Comparison of ENCODE assay signal across 9 cellular contexts in genomic region chr3:114213669-114214541, GRCh38. TPM values are rescaled to one million over a fixed set of nuclear protein-coding genes. Genes with fewer than 3 reads are reported as not detected.
DNase-seq lines count a peak whose midpoint lies in the region; ATAC-seq and TF ChIP-seq lines count a peak whose summit lies in the region.
"Had no signal": no experiment of that assay in that cellular context is flagged by ENCODE, and none has a peak within 500 bp of the region (broad histone marks: within the 10 kb centered on the region; RNA-seq: fewer than 3 reads in every experiment).

No MANE protein-coding gene starts in this region.

- H3K4me1 ChIP-seq in iPS DF 6.9 (ENCODE audit: control insufficient read depth, insufficient read depth, low read length), result peaks cover 5% of the 10 kb centered on the region; the same call in 1 of the 2 replicates

- CTCF ChIA-PET in AG04450 (lab: Charles Lee), result interaction anchor here (0.7 to 0.9 kb wide), 2 partner anchors 77 to 171 kb away, joined by 4 to 5 read pairs; no protein-coding TSS in a partner anchor

- WGBS in iPS DF 6.9 (ENCODE audit: insufficient coverage, insufficient read length), result 100% methylated on average over 2 of the region's 18 CpGs

- no peaks in the 10 kb centered on the region for H3K9me3 ChIP-seq in AG04450 (ENCODE audit: control insufficient read depth, insufficient read depth, low read length)
- H3K9me3 ChIP-seq in iPS DF 6.9 (ENCODE audit: control insufficient read depth, insufficient read depth, low read length), result no peaks in the 10 kb centered on the region

- peaks cover 4% of the 10 kb centered on the region for H3K27me3 ChIP-seq in AG04450 (ENCODE audit: control insufficient read depth, insufficient read depth, low read length)
- H3K27me3 ChIP-seq in iPS DF 6.9 (ENCODE audit: control insufficient read depth, insufficient read depth, low read length), result no peaks in the 10 kb centered on the region

- peak; percentile 80 for ATAC-seq in GM18873 (IDR thresholded peaks at IDR 0.05; ENCODE audit: low FRiP score, unreplicated experiment)
- ATAC-seq in HG03066 (IDR thresholded peaks at IDR 0.05; ENCODE audit: low read depth, unreplicated experiment), result peak; percentile 87

- H3K4me3 ChIP-seq in AG04450 (ENCODE audit: low read depth, low read length) (peak overlapping the region; percentile 37), iPS DF 6.9 (ENCODE audit: low read length) (no peak overlapping the region)

- H3K36me3 ChIP-seq in iPS DF 6.9 (ENCODE audit: control insufficient read depth, insufficient read depth, low read length), result no peaks in the 10 kb centered on the region

- no peak for TF ChIP-seq CTCF in AG04450 (IDR thresholded peaks at IDR 0.05; ENCODE audit: low read depth, low read length)

- DNase-seq in AG04450 (ENCODE audit: low read depth, low spot score) (peak; percentile 10), iPS DF 6.9 (ENCODE audit: low read depth, low spot score) (peak; percentile 35), putamen (ENCODE audit: low spot score) (no peak)
- peak; percentile 63 for DNase-seq in activated T-helper 9 cell treated with anti-CD3 and anti-CD28 coated beads, Interleukin-2, amount 50 U/mL, for 16 hours (ENCODE audit: low read depth)
- DNase-seq in stimulated activated CD4-positive, alpha-beta T cell treated with anti-CD3 and anti-CD28 coated beads, Interleukin-1b, Interleukin-23, amount 100 ng/mL, for 48 hours, result peak; percentile 86

- POLR2A ChIA-PET in AG04450 (lab: Yijun Ruan, JAX), result no interaction called here

- H3K27ac ChIP-seq in AG04450 (ENCODE audit: low read depth, low read length) (no peak overlapping the region), iPS DF 6.9 (ENCODE audit: low read length) (no peak overlapping the region)

TF ChIP-seq in PFSK-1, 5 proteins besides CTCF, POLR2A, EP300 and RAD21:
- TF ChIP-seq TAF1 (IDR thresholded peaks at IDR 0.05; ENCODE audit: borderline replicate concordance, insufficient read depth, low read length), result no peak
- no peak for TF ChIP-seq REST (IDR thresholded peaks at IDR 0.05; ENCODE audit: insufficient read depth in 1 of 2, low read depth in 2 of 2, low read length in 2 of 2)
- TF ChIP-seq FOXP2 (optimal IDR thresholded peaks at IDR 0.05; ENCODE audit: borderline replicate concordance, extremely low read depth, extremely low read length, insufficient read depth), result peak; percentile 86
- TF ChIP-seq SIN3A (IDR thresholded peaks at IDR 0.05; ENCODE audit: borderline replicate concordance, insufficient read depth, low read length), result peak; percentile 14; the same call in 1 of the 2 replicates
- TF ChIP-seq POLR2AphosphoS5 (IDR thresholded peaks at IDR 0.05; ENCODE audit: low read depth, low read length), result no peak

RNA-seq across cellular contexts. Expression of gene ZNF80, which starts 23.5 kb away (rescaled TPM):
- not detected in 2 replicates for polyA plus RNA-seq in AG04450 (2011; rRNA removed)
- polyA minus RNA-seq in AG04450 (2011; rRNA and poly(A)+ RNA removed), result not detected in 2 replicates
- not detected for polyA plus RNA-seq in PFSK-1 (2012; ENCODE audit: insufficient read length, low read depth)
- polyA plus RNA-seq: IgD-negative memory B cell had no signal

RNA-seq across cellular contexts. Expression of gene DRD3, which starts 35.1 kb away (rescaled TPM):
- not detected in 2 replicates for polyA plus RNA-seq in AG04450 (2011; rRNA removed)
- not detected in 2 replicates for polyA minus RNA-seq in AG04450 (2011; rRNA and poly(A)+ RNA removed)
- polyA plus RNA-seq in PFSK-1 (2012; ENCODE audit: insufficient read length, low read depth), result not detected
- polyA plus RNA-seq: IgD-negative memory B cell had no signal
